ENCODE assay signal across 21 cellular contexts in the genomic region with DNA sequence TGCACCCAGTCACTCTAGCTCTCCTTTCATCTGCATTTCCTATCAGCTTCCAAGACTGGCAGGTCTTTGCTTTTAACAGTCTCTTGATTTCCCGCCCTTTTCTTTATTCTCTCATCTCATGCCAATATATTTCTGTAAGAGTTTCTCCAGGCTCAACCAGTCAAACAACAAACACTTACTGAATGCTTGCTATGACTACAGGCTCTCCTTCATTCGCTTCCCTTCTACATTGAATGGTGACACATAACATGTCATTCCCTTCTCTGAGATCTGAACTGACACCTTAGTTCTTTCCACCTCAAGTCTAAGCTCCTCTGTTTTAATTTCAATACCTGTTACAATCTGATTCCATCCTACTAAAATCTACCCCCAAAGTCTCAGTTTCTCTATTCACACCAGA.
DNase-seq lines count a peak whose midpoint lies in the region; ATAC-seq and TF ChIP-seq lines count a peak whose summit lies in the region.
"Had no signal": no experiment of that assay in that cellular context is flagged by ENCODE, and none has a peak within 500 bp of the region (broad histone marks: within the 10 kb centered on the region; RNA-seq: fewer than 3 reads in every experiment).

No MANE protein-coding gene starts in this region.

- 18% methylated on average over 2 of the region's 2 CpGs; no CpG with 5 or more reads in 1 of the 2 experiments for WGBS in IMR-90 (ENCODE audit: extremely low coverage in 2 of 2, insufficient read length in 1 of 2), 2 experiments
- WGBS in smooth muscle cell (ENCODE audit: low lambda C conversion rate): 90% methylated on average over 2 of the region's 2 CpGs

- POLR2A ChIA-PET in IMR-90 (lab: Charles Lee; ENCODE audit: unreplicated experiment): no interaction called here

- no peaks in the 10 kb centered on the region for H3F3A ChIP-seq in smooth muscle cell (ENCODE audit: low read depth)

- TF ChIP-seq CTCF in IMR-90 (conservative IDR thresholded peaks at IDR 0.05; ENCODE audit: low read depth, low read length) (no peak), foreskin keratinocyte (conservative IDR thresholded peaks at IDR 0.05) (no peak), smooth muscle cell (IDR thresholded peaks at IDR 0.05; ENCODE audit: borderline replicate concordance, insufficient read depth, poor library complexity, severe bottlenecking) (no peak)

- peak overlapping the region; percentile 4; the same call in 1 of the 2 replicates for H3K4me2 ChIP-seq in IMR-90 (ENCODE audit: low read depth, low read length)
- H3K4me2 ChIP-seq in smooth muscle cell: peak overlapping the region; percentile 60

- H2BK120ac ChIP-seq in IMR-90 (ENCODE audit: low read depth, low read length): peak overlapping the region; percentile 88

- BruUV-seq in IMR-90 (replicated peaks; lab: Mats Ljungman, UMichigan): no TSS peak

- H2AK5ac ChIP-seq in IMR-90 (ENCODE audit: low read depth, low read length): no peak overlapping the region

- ATAC-seq in IMR-90 (ENCODE audit: low read depth) (peak; percentile 8; the same call in 1 of the 2 replicates), SK-N-SH treated with all-trans-retinoic acid at 6 μM for 48 hours (peak; percentile 30; the same call in 2 of the 3 replicates), foreskin keratinocyte (peak; percentile 80), GM21390 (IDR thresholded peaks at IDR 0.05; ENCODE audit: unreplicated experiment) (no peak)
- ATAC-seq: activated T-cell treated with anti-CD3 and anti-CD28 coated beads, Interleukin-2, amount 50 U/mL, for 72 hours; K562; stimulated activated naive CD8-positive, alpha-beta T cell treated with anti-CD3 and anti-CD28 coated beads, Interleukin-15, Interleukin-2, amounts not matched to agents 100 U/mL and 50 U/mL, for 24 hours; T-helper 17 cell had no signal

- H3K4ac ChIP-seq in IMR-90 (ENCODE audit: low read depth, low read length): peak overlapping the region; percentile 84; the same call in 1 of the 2 replicates

- no peaks in the 10 kb centered on the region for H3K79me2 ChIP-seq in smooth muscle cell (ENCODE audit: low read depth)

- H2AFZ ChIP-seq in IMR-90 (replicated peaks; ENCODE audit: low read length, poor library complexity) (no peak overlapping the region), smooth muscle cell (ENCODE audit: low read depth) (no peak overlapping the region)

- H3K14ac ChIP-seq in IMR-90 (replicated peaks; ENCODE audit: low read depth, low read length): peak overlapping the region; percentile 49; the same call in 1 of the 2 replicates

- H3K79me1 ChIP-seq in IMR-90 (ENCODE audit: low read depth in 1 of 2, low read length in 2 of 2): peaks cover 0 to 7% of the 10 kb centered on the region in 2 experiments; a peak in 2 of 4 replicates

- no peak for TF ChIP-seq POLR2A in IMR-90 (IDR thresholded peaks at IDR 0.05; ENCODE audit: low read depth, low read length)

- H4K91ac ChIP-seq in IMR-90 (ENCODE audit: insufficient read depth, low read depth, low read length): 0 out of 2 replicates have a peak overlapping the region, but pooled peaks have one; percentile 2

- no peak overlapping the region for H3K27ac ChIP-seq in IMR-90 (ENCODE audit: insufficient read depth, low read length)
- H3K27ac ChIP-seq in foreskin keratinocyte: no peak overlapping the region
- peak overlapping the region; percentile 82 for H3K27ac ChIP-seq in smooth muscle cell (ENCODE audit: low read depth)
- H3K27ac ChIP-seq: thoracic aorta had no signal

- in situ Hi-C loops in IMR-90 (cut with MboI; ENCODE audit: low sequenced_read_pairs): no loop called here

- peak overlapping the region; percentile 58; the same call in 1 of the 2 replicates for H3K23ac ChIP-seq in IMR-90 (ENCODE audit: low read depth, low read length)

- H3K9me3 ChIP-seq in IMR-90 (ENCODE audit: control insufficient read depth, insufficient read depth, low read length): no peaks in the 10 kb centered on the region
- no peaks in the 10 kb centered on the region for H3K9me3 ChIP-seq in smooth muscle cell (replicated peaks; ENCODE audit: low read depth)
- H3K9me3 ChIP-seq: thoracic aorta had no signal

- H3K4me1 ChIP-seq in IMR-90 (ENCODE audit: control insufficient read depth, insufficient read depth, low read length) (peaks cover 6% of the 10 kb centered on the region; the same call in 1 of the 2 replicates), foreskin keratinocyte (peaks cover 6% of the 10 kb centered on the region), smooth muscle cell (ENCODE audit: low read depth) (peaks cover 9% of the 10 kb centered on the region)

- dilution Hi-C loops in IMR-90 (cut with HindIII; ENCODE audit: low sequenced_read_pairs, unreplicated experiment): no loop called here

- TF ChIP-seq RAD21 in IMR-90 (IDR thresholded peaks at IDR 0.05; ENCODE audit: low read length): no peak

- no peak overlapping the region for H3K9ac ChIP-seq in IMR-90 (ENCODE audit: low read depth, low read length)
- peak overlapping the region; percentile 47 for H3K9ac ChIP-seq in smooth muscle cell (ENCODE audit: low read depth)

- H2BK5ac ChIP-seq in IMR-90 (ENCODE audit: low read depth, low read length, poor library complexity, severe bottlenecking): peak overlapping the region; percentile 75

- no peaks in the 10 kb centered on the region; the same call in none of the 2 replicates for H3K9me1 ChIP-seq in IMR-90 (ENCODE audit: insufficient read depth, low read length)

- no peak for DNase-seq in IMR-90
- peak in 1 of 2 donors; percentile 49 for DNase-seq in foreskin keratinocyte
- no peak for DNase-seq in smooth muscle cell (lab: John Stamatoyannopoulos, UW; ENCODE audit: unreplicated experiment)
- no peak for DNase-seq in stimulated activated CD4-positive, alpha-beta T cell treated with anti-CD3 and anti-CD28 coated beads, Interleukin-15, amount 100 ng/mL, for 24 hours
- no peak for DNase-seq in stimulated activated CD4-positive, alpha-beta T cell treated with anti-CD3 and anti-CD28 coated beads, Interleukin-4, amount 100 ng/mL, for 4 hours
- DNase-seq: activated CD4-positive, alpha-beta T cell treated with anti-CD3 and anti-CD28 coated beads, Interleukin-2, amount 10 ng/mL, durations not matched to agents 24 days and 14 days; activated naive CD4-positive, alpha-beta T cell treated with anti-CD3 and anti-CD28 coated beads for 36 hours; activated T-cell treated with anti-CD3 and anti-CD28 coated beads, Interleukin-2, amount 50 U/mL, for 72 hours; CD4-positive, CD25-positive, alpha-beta regulatory T cell; head of caudate nucleus; naive B cell; NCI-H146; NCI-H526 treated with DMSO at 0.1 percent for 48 hours; retina; stimulated activated CD4-positive, alpha-beta T cell treated with anti-CD3 and anti-CD28 coated beads, Interleukin-12 subunit alpha, Interleukin-12 subunit beta, amount 100 ng/mL, for 4 hours; stimulated activated naive CD8-positive, alpha-beta T cell treated with anti-CD3 and anti-CD28 coated beads, Interleukin-15, Interleukin-2, amounts not matched to agents 100 U/mL and 50 U/mL, for 24 hours; T-helper 17 cell had no signal

- H3K4me3 ChIP-seq in IMR-90 (ENCODE audit: insufficient read depth, low read depth, low read length): no peak overlapping the region
- H3K4me3 ChIP-seq in smooth muscle cell: no peak overlapping the region
- H3K4me3 ChIP-seq: K562, thoracic aorta had no signal

- peak overlapping the region; percentile 25 for H3K56ac ChIP-seq in IMR-90 (ENCODE audit: extremely low read depth, insufficient read depth, low read length)

- no peak overlapping the region for H4K5ac ChIP-seq in IMR-90 (ENCODE audit: low read depth, low read length)

- peak overlapping the region; percentile 43; the same call in 2 of the 3 replicates for H2BK15ac ChIP-seq in IMR-90 (ENCODE audit: low read depth, low read length)

- no peaks in the 10 kb centered on the region for H3K27me3 ChIP-seq in IMR-90 (ENCODE audit: control insufficient read depth, insufficient read depth, low read length)
- no peaks in the 10 kb centered on the region for H3K27me3 ChIP-seq in foreskin keratinocyte
- no peaks in the 10 kb centered on the region for H3K27me3 ChIP-seq in smooth muscle cell (ENCODE audit: low read depth)

- H2BK20ac ChIP-seq in IMR-90 (ENCODE audit: low read depth, low read length): peak overlapping the region; percentile 95

- no peak overlapping the region for H2AK9ac ChIP-seq in IMR-90 (replicated peaks; ENCODE audit: low read depth, low read length, poor library complexity)

- CTCF ChIA-PET in IMR-90 (lab: Yijun Ruan, JAX): interaction anchor here (0.6 to 1.2 kb wide), 2 partner anchors 16 to 68 kb away, joined by 3 read pairs; no protein-coding TSS in a partner anchor

- H4K8ac ChIP-seq in IMR-90 (ENCODE audit: low read depth in 2 of 2, low read length in 2 of 2): peak overlapping the region in 1 of 2 experiments; percentile 15; a peak in 2 of 4 replicates

- H3K36me3 ChIP-seq in IMR-90 (ENCODE audit: control insufficient read depth, insufficient read depth, low read length): no peaks in the 10 kb centered on the region
- H3K36me3 ChIP-seq in smooth muscle cell (ENCODE audit: low read depth): no peaks in the 10 kb centered on the region
- H3K36me3 ChIP-seq: thoracic aorta had no signal

- H4K20me1 ChIP-seq in IMR-90 (ENCODE audit: insufficient read depth, low read length): no peaks in the 10 kb centered on the region
- no peaks in the 10 kb centered on the region for H4K20me1 ChIP-seq in smooth muscle cell (ENCODE audit: low read depth)

- peak overlapping the region; percentile 45; the same call in 1 of the 2 replicates for H3K18ac ChIP-seq in IMR-90 (ENCODE audit: low read depth, low read length)

- intact Hi-C loops in IMR-90 (cut with micrococcal nuclease): loop anchor here (1.0 kb wide), 1 partner anchor 81 kb away; the partner anchor contains the start of gene FZD1

TF ChIP-seq in IMR-90, 13 proteins besides CTCF, POLR2A, EP300 and RAD21 (continues in another document):
- TF ChIP-seq RCOR1 (IDR thresholded peaks at IDR 0.05; ENCODE audit: insufficient replicate concordance, low read length) (no peak), NFE2L2 (IDR thresholded peaks at IDR 0.05; ENCODE audit: low read depth, low read length) (no peak), RFX5 (IDR thresholded peaks at IDR 0.05; ENCODE audit: low read depth, low read length) (no peak)

TF ChIP-seq in SK-N-SH treated with all-trans-retinoic acid at 6 μM for 48 hours, 23 proteins besides CTCF, POLR2A, EP300 and RAD21 (continues in another document):
- no peak for TF ChIP-seq PPARA (CRISPR knock-in tag; IDR thresholded peaks at IDR 0.05; ENCODE audit: borderline replicate concordance)
- no peak for TF ChIP-seq ZFP3 (CRISPR knock-in tag; IDR thresholded peaks at IDR 0.05)
- no peak for TF ChIP-seq RARB (CRISPR knock-in tag; IDR thresholded peaks at IDR 0.05)
- no peak for TF ChIP-seq GLIS3 (CRISPR knock-in tag; IDR thresholded peaks at IDR 0.05)
- TF ChIP-seq ESRRG (CRISPR knock-in tag; IDR thresholded peaks at IDR 0.05): no peak
- TF ChIP-seq OSR1 (CRISPR knock-in tag; IDR thresholded peaks at IDR 0.05): no peak
- no peak for TF ChIP-seq TCF4 (CRISPR knock-in tag; IDR thresholded peaks at IDR 0.05; ENCODE audit: borderline replicate concordance)
